ENCODE assay signal across 20 cellular contexts in the genomic region with DNA sequence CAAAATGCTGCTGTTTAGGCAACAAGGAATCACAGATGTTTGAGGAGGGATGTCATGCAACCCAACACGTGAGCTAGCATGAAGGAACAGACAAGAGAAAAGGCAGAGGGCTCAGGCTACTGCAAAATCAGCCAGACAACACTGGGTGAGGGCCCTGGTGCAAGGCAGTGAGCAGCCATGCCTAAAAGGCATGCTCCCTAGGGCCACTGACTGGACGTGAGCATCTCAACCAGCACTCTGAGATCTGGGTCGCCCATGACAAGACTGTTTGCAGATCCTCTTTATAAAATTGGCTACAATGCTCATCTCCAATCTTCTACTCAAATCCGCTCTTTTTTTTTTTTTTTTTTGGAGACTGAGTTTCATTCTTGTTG. TPM values are rescaled to one million over a fixed set of nuclear protein-coding genes. Genes with fewer than 3 reads are reported as not detected.
DNase-seq lines count a peak whose midpoint lies in the region; ATAC-seq and TF ChIP-seq lines count a peak whose summit lies in the region.
"Had no signal": no experiment of that assay in that cellular context is flagged by ENCODE, and none has a peak within 500 bp of the region (broad histone marks: within the 10 kb centered on the region; RNA-seq: fewer than 3 reads in every experiment).

No MANE protein-coding gene starts in this region.

- H3K4me2 ChIP-seq in Karpas-422 (ENCODE audit: low read depth, low read length, poor library complexity, severe bottlenecking) (no peak overlapping the region), osteoblast (ENCODE audit: insufficient read depth, low read length) (no peak overlapping the region)

- H3K27ac ChIP-seq in Karpas-422 (ENCODE audit: low read length): no peak overlapping the region
- no peak overlapping the region for H3K27ac ChIP-seq in lower lobe of right lung
- no peak overlapping the region for H3K27ac ChIP-seq in osteoblast (ENCODE audit: low read depth, low read length)
- H3K27ac ChIP-seq: SJSA1 had no signal

- H3K27me3 ChIP-seq in Karpas-422 (ENCODE audit: low read length) (no peaks in the 10 kb centered on the region), lower lobe of right lung (ENCODE audit: low read depth) (no peaks in the 10 kb centered on the region), osteoblast (ENCODE audit: insufficient read depth, low read length) (no peaks in the 10 kb centered on the region)
- H3K27me3 ChIP-seq: SJSA1 had no signal

- no peak overlapping the region; the same call in 1 of the 2 replicates for H3K9ac ChIP-seq in Karpas-422 (ENCODE audit: low read length)

- intact Hi-C loops in lower lobe of right lung (cut with DNase I): no loop called here

- H4K20me1 ChIP-seq in Karpas-422 (ENCODE audit: insufficient read depth, low read depth, low read length) (no peaks in the 10 kb centered on the region), osteoblast (ENCODE audit: insufficient read depth, low read length) (no peaks in the 10 kb centered on the region)

- H3K9me2 ChIP-seq in Karpas-422 (replicated peaks; ENCODE audit: insufficient read depth, low read length): no peaks in the 10 kb centered on the region

- 0 out of 2 replicates have a peak overlapping the region, but pooled peaks have one; percentile 48 for H2AFZ ChIP-seq in Karpas-422 (ENCODE audit: low read length)
- peak overlapping the region; percentile 51 for H2AFZ ChIP-seq in osteoblast (ENCODE audit: low read length)

- no peaks in the 10 kb centered on the region for H3K79me2 ChIP-seq in Karpas-422 (ENCODE audit: low read length)
- H3K79me2 ChIP-seq in osteoblast (ENCODE audit: insufficient read depth, low read length): no peaks in the 10 kb centered on the region

- TF ChIP-seq CTCF in lower lobe of right lung (IDR thresholded peaks at IDR 0.05) (no peak), osteoblast (IDR thresholded peaks at IDR 0.05; ENCODE audit: extremely low read depth, low read depth, low read length) (no peak)

- H3K36me3 ChIP-seq in Karpas-422 (ENCODE audit: insufficient read depth, low read length): no peaks in the 10 kb centered on the region
- H3K36me3 ChIP-seq in lower lobe of right lung: no peaks in the 10 kb centered on the region
- no peaks in the 10 kb centered on the region for H3K36me3 ChIP-seq in osteoblast (ENCODE audit: insufficient read depth, low read length)
- H3K36me3 ChIP-seq: SJSA1 had no signal

- H3K9me3 ChIP-seq in Karpas-422 (ENCODE audit: low read length) (peaks cover 2% of the 10 kb centered on the region; the same call in 1 of the 2 replicates), lower lobe of right lung (no peaks in the 10 kb centered on the region), osteoblast (ENCODE audit: low read depth, low read length) (no peaks in the 10 kb centered on the region)
- H3K9me3 ChIP-seq: SJSA1 had no signal

- H3K4me1 ChIP-seq in Karpas-422 (ENCODE audit: low read length) (peaks cover 19% of the 10 kb centered on the region), lower lobe of right lung (peaks cover 9% of the 10 kb centered on the region), osteoblast (ENCODE audit: insufficient read depth, low read length) (peaks cover 9% of the 10 kb centered on the region)
- H3K4me1 ChIP-seq: SJSA1 had no signal

- H3K4me3 ChIP-seq in Karpas-422 (ENCODE audit: low read length) (no peak overlapping the region), lower lobe of right lung (no peak overlapping the region), osteoblast (ENCODE audit: insufficient read depth, low read length) (no peak overlapping the region)
- H3K4me3 ChIP-seq: SJSA1 had no signal

- peak; percentile 21 to 41 for ATAC-seq in lower lobe of right lung
- no peak for ATAC-seq in GM21528 (IDR thresholded peaks at IDR 0.05; ENCODE audit: low FRiP score, unreplicated experiment)
- ATAC-seq: CD8-positive, alpha-beta T cell; PC-3 had no signal

- DNase-seq in Ammon's horn (ENCODE audit: low spot score) (peak; percentile 21), Karpas-422 (no peak), lower lobe of right lung (no peak), osteoblast (ENCODE audit: insufficient read length, low spot score, missing footprints) (no peak), NCI-H510A treated with DMSO at 0.1 percent for 48 hours (lab: John Stamatoyannopoulos, UW) (no peak), putamen (ENCODE audit: low spot score) (no peak), RKO (ENCODE audit: low spot score) (no peak)
- DNase-seq: Calu3; CD8-positive, alpha-beta T cell; HFFc6; NCI-H187; NCI-H2107; NCI-H2227 treated with DMSO at 0.1 percent for 48 hours; NCI-H524; NCI-H82; PC-3 had no signal

RNA-seq across cellular contexts. Expression of a gene that starts 49.1 kb away (rescaled TPM):
- total RNA-seq in Karpas-422 (2014; rRNA removed; shearing (Covaris generic); ENCODE audit: low replicate concordance): 0.29 and 0.89 TPM in 2 replicates
- 2.8 TPM for total RNA-seq in lower lobe of right lung
- total RNA-seq in osteoblast: under 0.01 TPM in 1 of 2 replicates, not detected in the other
- total RNA-seq: A172; Calu3; CD8-positive, alpha-beta T cell; HepG2; PC-3 had no signal
